6 cellular contexts compared by ENCODE assay signal in genomic region chr10:83254698-83255097, GRCh38.
"Had no signal": no experiment of that assay in that cellular context is flagged by ENCODE, and none has a peak within 500 bp of the region (broad histone marks: within the 10 kb centered on the region; RNA-seq: fewer than 3 reads in every experiment).

No MANE protein-coding gene starts in this region.

- H3K27ac ChIP-seq: HL-60, KMS-11 had no signal

- H3K4me2 ChIP-seq: KMS-11 had no signal

- DNase-seq: IMR-90, KBM-7, KG1 had no signal

- FAIRE-seq: HTR-8/SVneo had no signal

- H3K9ac ChIP-seq: KMS-11 had no signal
